ENCODE assay signal across 1 cellular context in genomic region chr12:113231275-113232231, GRCh38.
TF ChIP-seq lines count a peak whose summit lies in the region.

No MANE protein-coding gene starts in this region.

TF ChIP-seq in K562, 482 proteins besides CTCF, POLR2A, EP300 and RAD21 (continued from another document and continues in another):
- TF ChIP-seq ARID3A (IDR thresholded peaks at IDR 0.05; ENCODE audit: borderline replicate concordance, low read depth, low read length) (peak; percentile 10; the same call in 1 of the 2 replicates), PYGO2 (tag; IDR thresholded peaks at IDR 0.05) (no peak; the same call in 1 of the 2 replicates), RCOR1 (IDR thresholded peaks at IDR 0.05; ENCODE audit: borderline replicate concordance in 1 of 2, low read depth in 2 of 2, low read length in 2 of 2) (no peak; a peak in 1 of 4 replicates), GTF2F1 (IDR thresholded peaks at IDR 0.05; ENCODE audit: low read depth, low read length) (no peak), ZNF316 (IDR thresholded peaks at IDR 0.05) (peak; percentile 10; the same call in 1 of the 2 replicates), ZNF766 (CRISPR knock-in tag; conservative IDR thresholded peaks at IDR 0.05) (peak; percentile 81), PCBP1 (IDR thresholded peaks at IDR 0.05; ENCODE audit: low read depth, low read length, poor library complexity, severe bottlenecking) (no peak), ZNF717 (CRISPR knock-in tag; IDR thresholded peaks at IDR 0.05) (no peak), TEAD2 (tag; IDR thresholded peaks at IDR 0.05) (no peak), RREB1 (CRISPR knock-in tag; IDR thresholded peaks at IDR 0.05) (no peak), COPS2 (conservative IDR thresholded peaks at IDR 0.05) (no peak), STAG1 (CRISPR knock-in tag; IDR thresholded peaks at IDR 0.05; ENCODE audit: borderline replicate concordance) (no peak), PTTG1 (tag; IDR thresholded peaks at IDR 0.05; ENCODE audit: low read depth) (peak; percentile 34), JUN (IDR thresholded peaks at IDR 0.05; ENCODE audit: borderline replicate concordance, low read depth, low read length) (peak; percentile 82; the same call in 1 of the 2 replicates), JUN (CRISPR knock-in tag; IDR thresholded peaks at IDR 0.05; ENCODE audit: borderline replicate concordance) (no peak), CBX3 (IDR thresholded peaks at IDR 0.05; ENCODE audit: borderline replicate concordance in 1 of 2, low read length in 2 of 2) (peak in 1 of 2 experiments; percentile 84; a peak in 2 of 3 replicates), STAT6 (CRISPR knock-in tag; IDR thresholded peaks at IDR 0.05) (no peak), BCOR (IDR thresholded peaks at IDR 0.05) (peak; percentile 57; the same call in 1 of the 2 replicates), ZKSCAN8 (CRISPR knock-in tag; IDR thresholded peaks at IDR 0.05) (peak; percentile 73), RNF2 (IDR thresholded peaks at IDR 0.05) (0 out of 2 replicates have a peak, but pooled peaks have one; percentile 27), LCOR (CRISPR knock-in tag; IDR thresholded peaks at IDR 0.05) (peak; percentile 56; the same call in 1 of the 2 replicates), FOSL1 (tag; conservative IDR thresholded peaks at IDR 0.05) (peak; percentile 97), TRIM28 (IDR thresholded peaks at IDR 0.05) (peak; percentile 86), ATF3 (IDR thresholded peaks at IDR 0.05) (peak; percentile 89), ATF3 (CRISPR knock-in tag; conservative IDR thresholded peaks at IDR 0.05) (peak; percentile 78; the same call in 1 of the 2 replicates), FOXP1 (CRISPR knock-in tag; IDR thresholded peaks at IDR 0.05) (0 out of 2 replicates have a peak, but pooled peaks have one; percentile 55), MAX (CRISPR knock-in tag; IDR thresholded peaks at IDR 0.05) (peak; percentile 58), TAL1 (IDR thresholded peaks at IDR 0.05) (peak; percentile 90), SREBF1 (IDR thresholded peaks at IDR 0.05; ENCODE audit: borderline replicate concordance, low read depth, low read length) (no peak), ARID1B (IDR thresholded peaks at IDR 0.05) (peak; percentile 86), ZFP36 (IDR thresholded peaks at IDR 0.05; ENCODE audit: low read depth, low read length, partially characterized antibody) (peak; percentile 25), ZNF584 (CRISPR knock-in tag; IDR thresholded peaks at IDR 0.05; ENCODE audit: low read depth) (peak; percentile 72; the same call in 1 of the 2 replicates), ADNP (tag; IDR thresholded peaks at IDR 0.05) (peak; percentile 83; the same call in 1 of the 2 replicates), RBM34 (IDR thresholded peaks at IDR 0.05; ENCODE audit: borderline replicate concordance, insufficient read depth, low read length) (no peak), IRF9 (tag; IDR thresholded peaks at IDR 0.05) (no peak), JUND (IDR thresholded peaks at IDR 0.05; ENCODE audit: borderline replicate concordance, low read depth, low read length) (peak; percentile 94), JUND (tag; IDR thresholded peaks at IDR 0.05; ENCODE audit: borderline replicate concordance, low read depth, low read length) (peak; percentile 82; the same call in 1 of the 3 replicates), ZBTB11 (CRISPR knock-in tag; IDR thresholded peaks at IDR 0.05) (0 out of 6 replicates have a peak, but pooled peaks of 1 of the 3 experiments have one; percentile 18), NR2C1 (IDR thresholded peaks at IDR 0.05) (peak; percentile 94), NR2C1 (tag; IDR thresholded peaks at IDR 0.05) (peak; percentile 98), ZEB2 (IDR thresholded peaks at IDR 0.05) (peak; percentile 94), E2F4 (CRISPR knock-in tag; IDR thresholded peaks at IDR 0.05; ENCODE audit: low read depth) (no peak), CHCHD3 (CRISPR knock-in tag; IDR thresholded peaks at IDR 0.05) (no peak), EP400 (IDR thresholded peaks at IDR 0.05) (peak; percentile 22; the same call in 1 of the 2 replicates), NBN (IDR thresholded peaks at IDR 0.05; ENCODE audit: low read depth) (no peak), NFATC3 (IDR thresholded peaks at IDR 0.05) (no peak), NRF1 (conservative IDR thresholded peaks at IDR 0.05 in 1 of 2, IDR thresholded peaks at IDR 0.05 in 1 of 2) (0 out of 4 replicates have a peak, but pooled peaks of 1 of the 2 experiments have one; percentile 19), POLR2AphosphoS2 (IDR thresholded peaks at IDR 0.05; ENCODE audit: low read length) (no peak), HEY1 (CRISPR knock-in tag; IDR thresholded peaks at IDR 0.05; ENCODE audit: borderline replicate concordance) (no peak), EZH2 (IDR thresholded peaks at IDR 0.05; ENCODE audit: borderline replicate concordance, low read depth, low read length) (no peak), GATA2 (CRISPR knock-in tag; IDR thresholded peaks at IDR 0.05) (peak; percentile 52; the same call in 1 of the 2 replicates)
